ENCODE assay signal across 29 cellular contexts in the genomic region with DNA sequence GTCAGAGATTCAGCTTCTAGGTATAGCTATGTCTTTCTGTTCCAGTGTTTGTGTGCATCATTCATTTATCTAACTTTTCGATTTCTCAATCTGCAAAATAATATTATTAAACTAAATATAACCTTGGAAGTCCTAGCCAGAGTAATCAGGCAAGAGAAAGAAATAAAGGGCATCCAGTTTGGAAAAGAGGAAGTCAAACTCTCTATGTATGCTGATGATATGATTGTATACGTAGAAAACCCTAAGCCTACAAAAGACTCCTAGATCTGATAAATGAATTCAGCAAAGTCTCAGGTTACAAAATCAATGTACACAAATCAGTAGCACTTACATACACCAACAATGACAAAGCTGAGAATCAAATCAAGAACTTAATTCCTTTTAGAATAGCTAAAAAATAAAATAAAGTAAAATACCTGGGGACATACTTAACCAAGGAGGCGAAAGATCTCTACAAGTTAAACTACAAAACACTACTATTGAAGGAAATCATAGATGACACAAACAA.
"Had no signal": no experiment of that assay in that cellular context is flagged by ENCODE, and none has a peak within 500 bp of the region (broad histone marks: within the 10 kb centered on the region; RNA-seq: fewer than 3 reads in every experiment).

No MANE protein-coding gene starts in this region.

- H3K4me2 ChIP-seq: neural progenitor cell, smooth muscle cell had no signal

- H3K27ac ChIP-seq: left lung, lower lobe of right lung, neural progenitor cell, neutrophil, ovary, right atrium auricular region, right lobe of liver, stomach, testis, thyroid gland, transverse colon, upper lobe of left lung, vagina had no signal

- H3K4me3 ChIP-seq: left lung, lower lobe of right lung, neural progenitor cell, ovary, right atrium auricular region, right lobe of liver, smooth muscle cell, stomach, testis, thyroid gland, transverse colon, upper lobe of left lung, vagina had no signal

- ATAC-seq: left colon; left lung; lower lobe of right lung; natural killer cell; right lobe of liver; stimulated activated naive B cell treated with anti-CD40 and anti-IgM and Interleukin-4, amounts not matched to agents 10 μg/mL and 1 μg/mL and 100 μg/mL, for 72 hours; stimulated activated naive CD8-positive, alpha-beta T cell treated with anti-CD3 and anti-CD28 coated beads, Interleukin-15, Interleukin-2, amounts not matched to agents 100 U/mL and 50 U/mL, for 24 hours had no signal

- H2AFZ ChIP-seq: neural progenitor cell had no signal

- DNase-seq: hypothalamus; immature natural killer cell; kidney; left colon; left lung; lower lobe of right lung; mammary epithelial cell; mesenchymal stem cell; naive B cell; natural killer cell; nephron progenitor cell; occipital lobe; ovary; right lobe of liver; stimulated activated CD4-positive, alpha-beta T cell treated with anti-CD3 and anti-CD28 coated beads, Interleukin-1b, Interleukin-23, amount 100 ng/mL, for 48 hours; stimulated activated CD4-positive, alpha-beta T cell treated with anti-CD3 and anti-CD28 coated beads, Interleukin-2, amount 100 ng/mL, for 48 hours; stimulated activated naive B cell treated with anti-CD40 and anti-IgM and Interleukin-4, amounts not matched to agents 10 μg/mL and 1 μg/mL and 100 μg/mL, for 72 hours; stimulated activated naive CD8-positive, alpha-beta T cell treated with anti-CD3 and anti-CD28 coated beads, Interleukin-15, Interleukin-2, amounts not matched to agents 100 U/mL and 50 U/mL, for 24 hours; stomach; testis; thyroid gland; transverse colon; upper lobe of left lung had no signal

- H3K27me3 ChIP-seq: left lung, neural progenitor cell, neutrophil, ovary, right atrium auricular region, right lobe of liver, stomach, testis, thyroid gland, transverse colon, upper lobe of left lung, vagina had no signal

- H3K9ac ChIP-seq: neural progenitor cell had no signal

- H3K4me1 ChIP-seq: left lung, lower lobe of right lung, neural progenitor cell, right atrium auricular region, right lobe of liver, stomach, testis, thyroid gland, transverse colon, upper lobe of left lung, vagina had no signal

- H3K9me3 ChIP-seq: lower lobe of right lung, neutrophil, ovary, right atrium auricular region, right lobe of liver, testis, thyroid gland, transverse colon, upper lobe of left lung, vagina had no signal

- FAIRE-seq: islet of Langerhans, kidney had no signal

- H3K36me3 ChIP-seq: left lung, lower lobe of right lung, neural progenitor cell, neutrophil, ovary, right atrium auricular region, right lobe of liver, stomach, thyroid gland, transverse colon, upper lobe of left lung, vagina had no signal
